10 cellular contexts compared by ENCODE assay signal in the genomic region with DNA sequence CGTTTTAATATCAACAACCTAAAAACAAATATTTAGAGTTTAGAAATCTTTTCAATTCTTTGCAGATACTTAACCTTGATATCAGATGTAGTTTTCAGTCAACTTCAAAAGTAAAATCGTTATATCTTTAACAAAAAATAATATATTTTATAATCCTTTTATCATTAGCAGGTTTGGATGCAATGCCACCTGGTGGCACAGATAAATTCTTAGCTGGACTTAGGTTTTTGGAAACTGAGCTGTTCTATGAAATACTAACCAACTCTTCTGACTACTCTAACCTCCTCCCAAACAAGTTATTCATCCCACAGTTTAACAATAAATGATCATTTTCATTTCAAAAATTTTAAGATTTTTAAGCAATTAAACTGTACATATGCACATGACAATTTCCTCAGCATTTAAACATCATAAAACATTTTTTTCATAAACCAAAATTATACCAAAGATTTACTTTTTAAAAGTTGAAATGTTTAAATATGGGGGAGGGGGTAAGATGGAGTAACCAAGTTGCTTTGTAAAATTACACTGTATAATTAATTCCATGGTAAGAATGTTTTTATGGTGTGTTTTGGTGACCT. TPM values are rescaled to one million over a fixed set of nuclear protein-coding genes. Genes with fewer than 3 reads are reported as not detected.
DNase-seq lines count a peak whose midpoint lies in the region; ATAC-seq, FAIRE-seq and TF ChIP-seq lines count a peak whose summit lies in the region.
"Had no signal": no experiment of that assay in that cellular context is flagged by ENCODE, and none has a peak within 500 bp of the region (broad histone marks: within the 10 kb centered on the region; RNA-seq: fewer than 3 reads in every experiment).

No MANE protein-coding gene starts in this region.

- H3K9me2 ChIP-seq in GM23338 (ENCODE audit: insufficient read depth) (no peaks in the 10 kb centered on the region), hepatocyte (replicated peaks; ENCODE audit: insufficient read depth) (no peaks in the 10 kb centered on the region)

- intact Hi-C loops in left ventricle myocardium superior (cut with micrococcal nuclease), result no loop called here

- H3K4me3 ChIP-seq in A549 (peak overlapping the region; percentile 44), GM23338 (0 out of 2 replicates have a peak overlapping the region, but pooled peaks have one; percentile 24), SJSA1 (0 out of 2 replicates have a peak overlapping the region, but pooled peaks have one; percentile 3), hepatocyte (no peak overlapping the region)

- H3K4me1 Mint-ChIP-seq in GM23338, result peaks cover 58% of the 10 kb centered on the region

- H3K27ac ChIP-seq in A549 (peak overlapping the region; percentile 53 to 79), GM23338 (ENCODE audit: low read depth) (no peak overlapping the region), SJSA1 (peak overlapping the region; percentile 64), hepatocyte (peak overlapping the region; percentile 36), caudate nucleus (ENCODE audit: low read depth, low read length) (no peak overlapping the region)

- H3K27me3 Mint-ChIP-seq in GM23338 (ENCODE audit: insufficient read depth, low read depth, poor library complexity), result no peaks in the 10 kb centered on the region

- 0% methylated on average over 2 of the region's 2 CpGs for WGBS in A549 (ENCODE audit: missing lambda C conversion rate)
- 10% methylated on average over 2 of the region's 2 CpGs for WGBS in hepatocyte (ENCODE audit: low lambda C conversion rate, missing lambda C conversion rate)

- H2AFZ ChIP-seq in GM23338 (no peak overlapping the region), hepatocyte (no peak overlapping the region)

- CTCF ChIA-PET in A549 (lab: Yijun Ruan, JAX), result interaction anchor here (0.5 to 3.8 kb wide), 22 partner anchors 12 to 867 kb away, joined by 3 to 25 read pairs (median 5); partner anchors contain the start of genes EVX1 and HOXA13

- no peak for TF ChIP-seq EP300 in A549 (IDR thresholded peaks at IDR 0.05)

- no peak overlapping the region; the same call in 1 of the 2 replicates for H3K27ac Mint-ChIP-seq in GM23338

- H3K9me3 Mint-ChIP-seq in GM23338, result no peaks in the 10 kb centered on the region

- no peaks in the 10 kb centered on the region for H3K36me3 ChIP-seq in GM23338 (ENCODE audit: insufficient read depth)
- H3K36me3 ChIP-seq in SJSA1, result no peaks in the 10 kb centered on the region
- no peaks in the 10 kb centered on the region for H3K36me3 ChIP-seq in hepatocyte (replicated peaks; ENCODE audit: insufficient read depth, low read depth)

- H3K9me3 ChIP-seq in A549 (no peaks in the 10 kb centered on the region), SJSA1 (replicated peaks) (no peaks in the 10 kb centered on the region), hepatocyte (ENCODE audit: low read depth) (no peaks in the 10 kb centered on the region)

- H3K79me2 ChIP-seq in GM23338 (replicated peaks; ENCODE audit: insufficient read depth) (no peaks in the 10 kb centered on the region; the same call in 1 of the 2 replicates), hepatocyte (peaks cover 15% of the 10 kb centered on the region)

- FAIRE-seq in A549 (lab: Jason Lieb, UNC), result no peak
- FAIRE-seq: GM12891 had no signal

- TF ChIP-seq POLR2A in A549 (IDR thresholded peaks at IDR 0.05; ENCODE audit: low read length), result no peak

- no peaks in the 10 kb centered on the region for H4K20me1 ChIP-seq in GM23338 (replicated peaks; ENCODE audit: insufficient read depth)
- H4K20me1 ChIP-seq in hepatocyte (ENCODE audit: insufficient read depth, poor library complexity, severe bottlenecking), result no peaks in the 10 kb centered on the region

- H3K4me3 Mint-ChIP-seq in GM23338, result peak overlapping the region; percentile 47; the same call in 2 of the 3 replicates

- no peaks in the 10 kb centered on the region for H3K36me3 Mint-ChIP-seq in GM23338 (ENCODE audit: low read depth)

- H3K27me3 ChIP-seq in GM23338 (ENCODE audit: insufficient read depth), result no peaks in the 10 kb centered on the region
- H3K27me3 ChIP-seq in SJSA1 (replicated peaks), result no peaks in the 10 kb centered on the region
- no peaks in the 10 kb centered on the region for H3K27me3 ChIP-seq in hepatocyte

- DNase-seq in A549 (ENCODE audit: low read depth in 1 of 2, low spot score in 1 of 2) (peak; percentile 22 to 55), GM23338 (ENCODE audit: low spot score) (peak; percentile 43), SJSA1 (ENCODE audit: low read depth in 1 of 2, low spot score in 2 of 2) (no peak), hepatocyte (ENCODE audit: low spot score) (peak; percentile 49), caudate nucleus (lab: John Stamatoyannopoulos, UW) (no peak), left ventricle myocardium superior (no peak)
- DNase-seq: T-helper 2 cell had no signal

- TF ChIP-seq CTCF in A549 (IDR thresholded peaks at IDR 0.05) (peak; percentile 84), GM23338 (conservative IDR thresholded peaks at IDR 0.05; ENCODE audit: low read depth in 2 of 2) (peak; percentile 48 to 57), hepatocyte (IDR thresholded peaks at IDR 0.05; ENCODE audit: poor library complexity) (peak; percentile 71)

- ATAC-seq in A549 (peak in 1 of 2 experiments; percentile 83; a peak in 4 of 6 replicates), GM23338 (no peak), HG03108 (IDR thresholded peaks at IDR 0.05; ENCODE audit: unreplicated experiment) (no peak), HG03520 (IDR thresholded peaks at IDR 0.05; ENCODE audit: unreplicated experiment) (no peak), left ventricle myocardium superior (no peak)

- TF ChIP-seq RAD21 in A549 (conservative IDR thresholded peaks at IDR 0.05 in 1 of 2, IDR thresholded peaks at IDR 0.05 in 1 of 2), result peak; percentile 54 to 73

- POLR2A ChIA-PET in A549 (lab: Yijun Ruan, JAX), result interaction anchor here (0.6 to 1.9 kb wide), 3 partner anchors 50 to 370 kb away, joined by 3 to 6 read pairs (median 6); partner anchors contain the start of gene HIBADH

- peaks cover 68% of the 10 kb centered on the region for H3K4me1 ChIP-seq in A549
- H3K4me1 ChIP-seq in GM23338 (ENCODE audit: insufficient read depth), result peaks cover 55% of the 10 kb centered on the region
- H3K4me1 ChIP-seq in SJSA1 (replicated peaks), result peaks cover 44% of the 10 kb centered on the region
- peaks cover 33% of the 10 kb centered on the region for H3K4me1 ChIP-seq in hepatocyte (ENCODE audit: insufficient read depth)

- H3K4me2 ChIP-seq in A549 (peak overlapping the region; percentile 75), GM23338 (peak overlapping the region; percentile 48), hepatocyte (peak overlapping the region; percentile 65)

- H3F3A ChIP-seq in GM23338 (replicated peaks; ENCODE audit: low read depth), result no peaks in the 10 kb centered on the region

TF ChIP-seq in GM23338, 12 proteins besides CTCF, POLR2A, EP300 and RAD21 (continues in another document):
- TF ChIP-seq ZNF331 (CRISPR knock-in tag; IDR thresholded peaks at IDR 0.05; ENCODE audit: low read depth), result no peak
- no peak for TF ChIP-seq EZH2phosphoT487 (IDR thresholded peaks at IDR 0.05; ENCODE audit: unreplicated experiment)

RNA-seq across cellular contexts. Expression of gene HIBADH, which starts 56.9 kb away (rescaled TPM):
- polyA plus RNA-seq in A549 (2011; rRNA removed) (108 and 118 TPM in 2 replicates), A549 (2017; fragmentation: RNase III; extraction: RNeasy Plus Mini Kit Qiagen cat#74134 plus additional on column Dnase treatment) (43.4 to 49.6 TPM (median 49.5 TPM) in 3 replicates), GM23338 (2016; fragmentation: Nextera tagmentation; extraction: Ambion mirVana) (29.0 and 31.3 TPM in 2 replicates), hepatocyte (52.1 and 56.1 TPM in 2 replicates)
- 39.3 and 43.4 TPM in 2 replicates for polyA plus RNA-seq in A549 (2012; cell fraction: cytosol; rRNA removed)
- 12.1 and 19.5 TPM in 2 replicates for polyA plus RNA-seq in A549 (2012; cell fraction: nucleus; rRNA removed)
- polyA minus RNA-seq in A549 (2011; rRNA and poly(A)+ RNA removed), result 27.7 and 29.1 TPM in 2 replicates
- 51.0 and 57.0 TPM in 2 replicates for total RNA-seq in GM23338 (2014; rRNA removed; shearing (Covaris generic))
- 57.0 and 61.4 TPM in 2 replicates for total RNA-seq in SJSA1 (2014; rRNA removed; shearing (Covaris generic))
- total RNA-seq in hepatocyte (64.9 and 65.5 TPM in 2 replicates), left ventricle myocardium superior (109 TPM)

Comparison
In these comparisons a context has a peak if more than half of its experiments do, and no peak if none do; other contexts are left out.
1. DNase-seq: peak in A549 (2 of 2), GM23338 (single experiment) and hepatocyte (single experiment); none in SJSA1 (0 of 2), caudate nucleus (0 of 61) and left ventricle myocardium superior (single experiment).
2. H3K27ac ChIP-seq: peak in A549 (2 of 2), SJSA1 (single experiment) and hepatocyte (single experiment); none in GM23338 (single experiment) and caudate nucleus (single experiment).
3. Peak in every context shown above with its lines, with median percentiles within 50 percentile points of each other: H3K4me2 ChIP-seq and CTCF ChIP-seq.